Comparison of ENCODE assay signal across 15 cellular contexts in genomic region chr4:188372856-188373255, GRCh38.
A peak's percentile ranks its signal among the peaks of the same experiment; 100 is the strongest.
DNase-seq lines count a peak whose midpoint lies in the region; ATAC-seq, FAIRE-seq and TF ChIP-seq lines count a peak whose summit lies in the region.
"Had no signal": no experiment of that assay in that cellular context is flagged by ENCODE, and none has a peak within 500 bp of the region (broad histone marks: within the 10 kb centered on the region; RNA-seq: fewer than 3 reads in every experiment).

No MANE protein-coding gene starts in this region.

- POLR2A ChIA-PET in A673 (lab: Charles Lee; ENCODE audit: low non-redundant PET): no interaction called here

- TF ChIP-seq POLR2A in adrenal gland (IDR thresholded peaks at IDR 0.05): no peak

- no peak overlapping the region for H3K9ac ChIP-seq in kidney (ENCODE audit: low read length in 2 of 2)
- H3K9ac ChIP-seq: BLaER1 treated with 17β-estradiol and CSF1 and Interleukin-3, amounts not matched to agents 10 nM and 100 nM had no signal

- H3K4me3 ChIP-seq in adrenal gland: no peak overlapping the region
- no peak overlapping the region for H3K4me3 ChIP-seq in kidney (ENCODE audit: low read length in 2 of 2)
- H3K4me3 ChIP-seq in A673 (ENCODE audit: low read depth, low read length, poor library complexity, severe bottlenecking): no peak overlapping the region
- H3K4me3 ChIP-seq: BLaER1 treated with 17β-estradiol and CSF1 and Interleukin-3, amounts not matched to agents 10 nM and 100 nM; ovary had no signal

- intact Hi-C loops in adrenal gland (cut with DNase I) (no loop called here), kidney (cut with DNase I) (no loop called here), A673 (cut with micrococcal nuclease; ENCODE audit: unreplicated experiment) (no loop called here)

- no peaks in the 10 kb centered on the region for H3K27me3 ChIP-seq in adrenal gland
- H3K27me3 ChIP-seq in A673 (replicated peaks; ENCODE audit: insufficient read depth, low read depth, low read length, poor library complexity): peaks cover 10% of the 10 kb centered on the region
- H3K27me3 ChIP-seq: BLaER1 treated with 17β-estradiol and CSF1 and Interleukin-3, amounts not matched to agents 10 nM and 100 nM; ovary had no signal

- H3K27ac ChIP-seq in adrenal gland (no peak overlapping the region), kidney (ENCODE audit: low read depth in 2 of 2, low read length in 2 of 2) (no peak overlapping the region), A673 (ENCODE audit: low read depth, low read length, poor library complexity, severe bottlenecking) (no peak overlapping the region)
- H3K27ac ChIP-seq: BLaER1 treated with 17β-estradiol and CSF1 and Interleukin-3, amounts not matched to agents 10 nM and 100 nM; ovary had no signal

- CTCF ChIA-PET in A673 (lab: Charles Lee): no interaction called here

- ATAC-seq in GM19455 (IDR thresholded peaks at IDR 0.05; ENCODE audit: unreplicated experiment) (no peak), GM19452 (IDR thresholded peaks at IDR 0.05; ENCODE audit: unreplicated experiment) (no peak)

- WGBS in adrenal gland, 4 donors: 20 to 33% (median 30%) methylated on average over 3 of the region's 3 CpGs

- H3K36me3 ChIP-seq in adrenal gland (replicated peaks in 1 of 2) (no peaks in the 10 kb centered on the region), kidney (ENCODE audit: control insufficient read depth in 1 of 2, insufficient read depth in 2 of 2, low read length in 2 of 2) (no peaks in the 10 kb centered on the region), A673 (ENCODE audit: insufficient read depth, low read length, poor library complexity, severe bottlenecking) (no peaks in the 10 kb centered on the region)
- H3K36me3 ChIP-seq: BLaER1 treated with 17β-estradiol and CSF1 and Interleukin-3, amounts not matched to agents 10 nM and 100 nM; ovary had no signal

- peak in 4 of 6 experiments; percentile 14 to 43 (median 28) for TF ChIP-seq CTCF in adrenal gland (IDR thresholded peaks at IDR 0.05)
- TF ChIP-seq CTCF in kidney (IDR thresholded peaks at IDR 0.05; ENCODE audit: borderline replicate concordance, extremely low read depth, insufficient read depth): peak; percentile 19
- TF ChIP-seq CTCF in A673 (conservative IDR thresholded peaks at IDR 0.05; ENCODE audit: low read depth, low read length): no peak

- no peaks in the 10 kb centered on the region for H3K9me3 ChIP-seq in adrenal gland (replicated peaks in 1 of 3)
- H3K9me3 ChIP-seq in kidney (ENCODE audit: control insufficient read depth in 1 of 2, low read length in 2 of 2): peaks cover 0 to 3% of the 10 kb centered on the region in 2 donors
- no peaks in the 10 kb centered on the region for H3K9me3 ChIP-seq in A673 (ENCODE audit: low read depth, low read length, poor library complexity, severe bottlenecking)
- H3K9me3 ChIP-seq: ovary had no signal

- no TSS peak for BruUV-seq in A673 (replicated peaks; lab: Mats Ljungman, UMichigan)

- H3K4me1 ChIP-seq in adrenal gland (replicated peaks in 1 of 2): no peaks in the 10 kb centered on the region
- H3K4me1 ChIP-seq in kidney (ENCODE audit: control insufficient read depth in 1 of 2, insufficient read depth in 1 of 2, low read depth in 1 of 2, low read length in 2 of 2): no peaks in the 10 kb centered on the region
- no peaks in the 10 kb centered on the region for H3K4me1 ChIP-seq in A673 (ENCODE audit: insufficient read depth, low read length, poor library complexity, severe bottlenecking)

- DNase-seq in A172 (ENCODE audit: low spot score) (peak; percentile 26), HT1080 (ENCODE audit: low read depth) (peak; percentile 64), adrenal gland (peak in 6 of 7 donors; percentile 7 to 62 (median 23)), kidney (no peak), activated gamma-delta T cell treated with Interleukin-2 at 50 U/mL for 16 hours (no peak), A673 (ENCODE audit: low spot score) (no peak)
- DNase-seq: activated CD4-positive, alpha-beta T cell treated with anti-CD3 and anti-CD28 coated beads, Interleukin-2, amount 50 U/mL, for 48 hours; activated naive CD8-positive, alpha-beta T cell treated with anti-CD3 and anti-CD28 coated beads, Interleukin-2, amount 10 ng/mL, durations not matched to agents 7 days and 5 days; NCI-H2081 treated with DMSO at 0.1 percent for 48 hours; ovary had no signal

- no peak for FAIRE-seq in kidney (lab: Jason Lieb, UNC)
- FAIRE-seq: endothelial cell of umbilical vein, islet of Langerhans had no signal

Comparison
In these comparisons a context has a peak if more than half of its experiments do, and no peak if none do; other contexts are left out.
1. DNase-seq: peak in A172 (single experiment), HT1080 (single experiment) and adrenal gland (6 of 7); none in kidney (single experiment), activated gamma-delta T cell treated with Interleukin-2 at 50 U/mL for 16 hours (single experiment) and A673 (single experiment).